In the genomic region with DNA sequence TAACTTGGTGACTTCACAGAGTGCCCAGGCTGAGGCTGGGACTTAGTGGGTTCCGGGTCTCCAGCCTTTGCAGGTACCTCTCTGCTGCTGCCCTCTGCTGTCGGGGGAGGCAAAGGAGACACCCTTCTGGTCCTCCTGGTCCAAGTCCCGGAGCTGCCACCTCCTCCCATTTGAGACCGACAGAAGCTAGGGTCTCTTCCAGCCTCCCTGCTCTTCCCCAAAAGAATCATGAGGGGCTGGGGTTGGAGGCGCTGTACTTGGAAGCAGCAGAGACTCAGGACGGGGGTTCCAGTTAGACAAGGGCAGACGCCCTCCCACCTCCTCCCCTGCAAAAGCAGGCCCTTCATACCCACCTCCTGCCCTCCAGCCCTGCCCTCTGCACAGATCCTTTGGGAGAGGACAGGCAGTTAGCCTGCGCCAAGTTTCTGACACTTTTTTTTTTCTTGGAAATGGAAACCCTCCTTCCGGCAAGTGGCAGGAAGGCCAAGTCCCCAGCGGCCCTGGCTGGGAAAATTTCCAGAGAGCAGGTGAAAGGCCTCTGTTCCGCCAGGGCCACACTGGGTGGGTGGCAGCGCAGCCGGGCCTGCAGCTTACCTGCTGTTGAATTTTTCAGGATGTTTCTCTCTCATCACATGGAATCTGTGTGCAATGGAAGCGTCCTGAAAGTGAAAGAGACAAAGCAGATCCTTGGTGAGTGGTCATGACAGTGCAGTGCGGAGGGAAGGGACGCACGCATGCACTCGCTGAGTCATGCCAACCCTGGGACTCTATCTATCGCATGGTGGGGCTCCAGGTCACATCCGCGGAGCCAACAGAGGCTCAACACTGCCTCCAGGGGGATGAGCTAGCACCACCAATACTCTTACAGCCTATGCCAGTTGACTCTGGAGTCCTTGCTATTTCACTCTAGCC, we compare ENCODE assay signal across 1 cellular context.
A peak's percentile ranks its signal among the peaks of the same experiment; 100 is the strongest.
TF ChIP-seq lines count a peak whose summit lies in the region.

No MANE protein-coding gene starts in this region.

TF ChIP-seq in GM12878, 131 proteins besides CTCF, POLR2A, EP300 and RAD21 (continued from another document and continues in another):
- TF ChIP-seq, protein P1, sequence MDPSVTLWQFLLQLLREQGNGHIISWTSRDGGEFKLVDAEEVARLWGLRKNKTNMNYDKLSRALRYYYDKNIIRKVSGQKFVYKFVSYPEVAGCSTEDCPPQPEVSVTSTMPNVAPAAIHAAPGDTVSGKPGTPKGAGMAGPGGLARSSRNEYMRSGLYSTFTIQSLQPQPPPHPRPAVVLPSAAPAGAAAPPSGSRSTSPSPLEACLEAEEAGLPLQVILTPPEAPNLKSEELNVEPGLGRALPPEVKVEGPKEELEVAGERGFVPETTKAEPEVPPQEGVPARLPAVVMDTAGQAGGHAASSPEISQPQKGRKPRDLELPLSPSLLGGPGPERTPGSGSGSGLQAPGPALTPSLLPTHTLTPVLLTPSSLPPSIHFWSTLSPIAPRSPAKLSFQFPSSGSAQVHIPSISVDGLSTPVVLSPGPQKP (IDR thresholded peaks at IDR 0.05; ENCODE audit: low read depth, low read length): no peak
- TF ChIP-seq STAT1 (conservative IDR thresholded peaks at IDR 0.05) (no peak), MTA3 (IDR thresholded peaks at IDR 0.05; ENCODE audit: borderline replicate concordance, low read length) (no peak), ZZZ3 (IDR thresholded peaks at IDR 0.05; ENCODE audit: control insufficient read depth, insufficient read length, low read depth) (no peak), RFX5 (IDR thresholded peaks at IDR 0.05; ENCODE audit: low read depth, low read length) (no peak), JUNB (IDR thresholded peaks at IDR 0.05) (peak; percentile 50), KDM1A (IDR thresholded peaks at IDR 0.05; ENCODE audit: borderline replicate concordance) (no peak), SREBF1 (IDR thresholded peaks at IDR 0.05; ENCODE audit: low read length) (no peak), SIX5 (IDR thresholded peaks at IDR 0.05; ENCODE audit: low read depth, low read length, severe bottlenecking) (no peak), IRF4 (IDR thresholded peaks at IDR 0.05; ENCODE audit: low read depth, low read length) (0 out of 2 replicates have a peak, but pooled peaks have one; percentile 41), FOXM1 (IDR thresholded peaks at IDR 0.05; ENCODE audit: low read depth, low read length) (peak; percentile 56; the same call in 1 of the 2 replicates), CHD2 (IDR thresholded peaks at IDR 0.05; ENCODE audit: borderline replicate concordance, low read depth, low read length) (no peak), GATAD2B (conservative IDR thresholded peaks at IDR 0.05; ENCODE audit: low read depth) (no peak), SMC3 (IDR thresholded peaks at IDR 0.05; ENCODE audit: borderline replicate concordance, low read length) (peak; percentile 85), PML (IDR thresholded peaks at IDR 0.05; ENCODE audit: low read length) (no peak), TAF1 (IDR thresholded peaks at IDR 0.05; ENCODE audit: borderline replicate concordance, low read depth, low read length) (no peak), RELA (IDR thresholded peaks at IDR 0.05; ENCODE audit: borderline replicate concordance, partially characterized antibody) (no peak), MEF2B (IDR thresholded peaks at IDR 0.05; ENCODE audit: partially characterized antibody, poor library complexity, severe bottlenecking) (no peak), CREB1 (IDR thresholded peaks at IDR 0.05; ENCODE audit: low read depth) (0 out of 2 replicates have a peak, but pooled peaks have one; percentile 11), KAT2A (conservative IDR thresholded peaks at IDR 0.05; ENCODE audit: control insufficient read depth, low read depth, low read length) (no peak), NFIC (IDR thresholded peaks at IDR 0.05; ENCODE audit: low read depth, low read length) (no peak), YY1 (IDR thresholded peaks at IDR 0.05; ENCODE audit: low read depth, low read length) (peak; percentile 69), MEF2A (IDR thresholded peaks at IDR 0.05; ENCODE audit: insufficient read depth, low read depth, low read length) (no peak), BCL11A (IDR thresholded peaks at IDR 0.05; ENCODE audit: low read depth, low read length) (no peak), POLR2AphosphoS2 (IDR thresholded peaks at IDR 0.05; ENCODE audit: low read depth, low read length) (no peak)
- TF ChIP-seq, protein P2, sequence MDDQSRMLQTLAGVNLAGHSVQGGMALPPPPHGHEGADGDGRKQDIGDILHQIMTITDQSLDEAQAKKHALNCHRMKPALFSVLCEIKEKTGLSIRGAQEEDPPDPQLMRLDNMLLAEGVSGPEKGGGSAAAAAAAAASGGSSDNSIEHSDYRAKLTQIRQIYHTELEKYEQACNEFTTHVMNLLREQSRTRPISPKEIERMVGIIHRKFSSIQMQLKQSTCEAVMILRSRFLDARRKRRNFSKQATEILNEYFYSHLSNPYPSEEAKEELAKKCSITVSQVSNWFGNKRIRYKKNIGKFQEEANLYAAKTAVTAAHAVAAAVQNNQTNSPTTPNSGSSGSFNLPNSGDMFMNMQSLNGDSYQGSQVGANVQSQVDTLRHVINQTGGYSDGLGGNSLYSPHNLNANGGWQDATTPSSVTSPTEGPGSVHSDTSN (IDR thresholded peaks at IDR 0.05; ENCODE audit: insufficient replicate concordance, low read depth, low read length): no peak
- TF ChIP-seq, protein P3, sequence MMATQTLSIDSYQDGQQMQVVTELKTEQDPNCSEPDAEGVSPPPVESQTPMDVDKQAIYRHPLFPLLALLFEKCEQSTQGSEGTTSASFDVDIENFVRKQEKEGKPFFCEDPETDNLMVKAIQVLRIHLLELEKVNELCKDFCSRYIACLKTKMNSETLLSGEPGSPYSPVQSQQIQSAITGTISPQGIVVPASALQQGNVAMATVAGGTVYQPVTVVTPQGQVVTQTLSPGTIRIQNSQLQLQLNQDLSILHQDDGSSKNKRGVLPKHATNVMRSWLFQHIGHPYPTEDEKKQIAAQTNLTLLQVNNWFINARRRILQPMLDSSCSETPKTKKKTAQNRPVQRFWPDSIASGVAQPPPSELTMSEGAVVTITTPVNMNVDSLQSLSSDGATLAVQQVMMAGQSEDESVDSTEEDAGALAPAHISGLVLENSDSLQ (IDR thresholded peaks at IDR 0.05): no peak
- TF ChIP-seq, protein P4, sequence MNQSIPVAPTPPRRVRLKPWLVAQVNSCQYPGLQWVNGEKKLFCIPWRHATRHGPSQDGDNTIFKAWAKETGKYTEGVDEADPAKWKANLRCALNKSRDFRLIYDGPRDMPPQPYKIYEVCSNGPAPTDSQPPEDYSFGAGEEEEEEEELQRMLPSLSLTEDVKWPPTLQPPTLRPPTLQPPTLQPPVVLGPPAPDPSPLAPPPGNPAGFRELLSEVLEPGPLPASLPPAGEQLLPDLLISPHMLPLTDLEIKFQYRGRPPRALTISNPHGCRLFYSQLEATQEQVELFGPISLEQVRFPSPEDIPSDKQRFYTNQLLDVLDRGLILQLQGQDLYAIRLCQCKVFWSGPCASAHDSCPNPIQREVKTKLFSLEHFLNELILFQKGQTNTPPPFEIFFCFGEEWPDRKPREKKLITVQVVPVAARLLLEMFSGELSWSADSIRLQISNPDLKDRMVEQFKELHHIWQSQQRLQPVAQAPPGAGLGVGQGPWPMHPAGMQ (IDR thresholded peaks at IDR 0.05; ENCODE audit: borderline replicate concordance): no peak
- TF ChIP-seq, protein P5, sequence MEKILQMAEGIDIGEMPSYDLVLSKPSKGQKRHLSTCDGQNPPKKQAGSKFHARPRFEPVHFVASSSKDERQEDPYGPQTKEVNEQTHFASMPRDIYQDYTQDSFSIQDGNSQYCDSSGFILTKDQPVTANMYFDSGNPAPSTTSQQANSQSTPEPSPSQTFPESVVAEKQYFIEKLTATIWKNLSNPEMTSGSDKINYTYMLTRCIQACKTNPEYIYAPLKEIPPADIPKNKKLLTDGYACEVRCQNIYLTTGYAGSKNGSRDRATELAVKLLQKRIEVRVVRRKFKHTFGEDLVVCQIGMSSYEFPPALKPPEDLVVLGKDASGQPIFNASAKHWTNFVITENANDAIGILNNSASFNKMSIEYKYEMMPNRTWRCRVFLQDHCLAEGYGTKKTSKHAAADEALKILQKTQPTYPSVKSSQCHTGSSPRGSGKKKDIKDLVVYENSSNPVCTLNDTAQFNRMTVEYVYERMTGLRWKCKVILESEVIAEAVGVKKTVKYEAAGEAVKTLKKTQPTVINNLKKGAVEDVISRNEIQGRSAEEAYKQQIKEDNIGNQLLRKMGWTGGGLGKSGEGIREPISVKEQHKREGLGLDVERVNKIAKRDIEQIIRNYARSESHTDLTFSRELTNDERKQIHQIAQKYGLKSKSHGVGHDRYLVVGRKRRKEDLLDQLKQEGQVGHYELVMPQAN (conservative IDR thresholded peaks at IDR 0.05): no peak
- TF ChIP-seq, protein P6, sequence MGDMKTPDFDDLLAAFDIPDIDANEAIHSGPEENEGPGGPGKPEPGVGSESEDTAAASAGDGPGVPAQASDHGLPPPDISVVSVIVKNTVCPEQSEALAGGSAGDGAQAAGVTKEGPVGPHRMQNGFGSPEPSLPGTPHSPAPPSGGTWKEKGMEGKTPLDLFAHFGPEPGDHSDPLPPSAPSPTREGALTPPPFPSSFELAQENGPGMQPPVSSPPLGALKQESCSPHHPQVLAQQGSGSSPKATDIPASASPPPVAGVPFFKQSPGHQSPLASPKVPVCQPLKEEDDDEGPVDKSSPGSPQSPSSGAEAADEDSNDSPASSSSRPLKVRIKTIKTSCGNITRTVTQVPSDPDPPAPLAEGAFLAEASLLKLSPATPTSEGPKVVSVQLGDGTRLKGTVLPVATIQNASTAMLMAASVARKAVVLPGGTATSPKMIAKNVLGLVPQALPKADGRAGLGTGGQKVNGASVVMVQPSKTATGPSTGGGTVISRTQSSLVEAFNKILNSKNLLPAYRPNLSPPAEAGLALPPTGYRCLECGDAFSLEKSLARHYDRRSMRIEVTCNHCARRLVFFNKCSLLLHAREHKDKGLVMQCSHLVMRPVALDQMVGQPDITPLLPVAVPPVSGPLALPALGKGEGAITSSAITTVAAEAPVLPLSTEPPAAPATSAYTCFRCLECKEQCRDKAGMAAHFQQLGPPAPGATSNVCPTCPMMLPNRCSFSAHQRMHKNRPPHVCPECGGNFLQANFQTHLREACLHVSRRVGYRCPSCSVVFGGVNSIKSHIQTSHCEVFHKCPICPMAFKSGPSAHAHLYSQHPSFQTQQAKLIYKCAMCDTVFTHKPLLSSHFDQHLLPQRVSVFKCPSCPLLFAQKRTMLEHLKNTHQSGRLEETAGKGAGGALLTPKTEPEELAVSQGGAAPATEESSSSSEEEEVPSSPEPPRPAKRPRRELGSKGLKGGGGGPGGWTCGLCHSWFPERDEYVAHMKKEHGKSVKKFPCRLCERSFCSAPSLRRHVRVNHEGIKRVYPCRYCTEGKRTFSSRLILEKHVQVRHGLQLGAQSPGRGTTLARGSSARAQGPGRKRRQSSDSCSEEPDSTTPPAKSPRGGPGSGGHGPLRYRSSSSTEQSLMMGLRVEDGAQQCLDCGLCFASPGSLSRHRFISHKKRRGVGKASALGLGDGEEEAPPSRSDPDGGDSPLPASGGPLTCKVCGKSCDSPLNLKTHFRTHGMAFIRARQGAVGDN (IDR thresholded peaks at IDR 0.05): no peak
- TF ChIP-seq, protein P7, sequence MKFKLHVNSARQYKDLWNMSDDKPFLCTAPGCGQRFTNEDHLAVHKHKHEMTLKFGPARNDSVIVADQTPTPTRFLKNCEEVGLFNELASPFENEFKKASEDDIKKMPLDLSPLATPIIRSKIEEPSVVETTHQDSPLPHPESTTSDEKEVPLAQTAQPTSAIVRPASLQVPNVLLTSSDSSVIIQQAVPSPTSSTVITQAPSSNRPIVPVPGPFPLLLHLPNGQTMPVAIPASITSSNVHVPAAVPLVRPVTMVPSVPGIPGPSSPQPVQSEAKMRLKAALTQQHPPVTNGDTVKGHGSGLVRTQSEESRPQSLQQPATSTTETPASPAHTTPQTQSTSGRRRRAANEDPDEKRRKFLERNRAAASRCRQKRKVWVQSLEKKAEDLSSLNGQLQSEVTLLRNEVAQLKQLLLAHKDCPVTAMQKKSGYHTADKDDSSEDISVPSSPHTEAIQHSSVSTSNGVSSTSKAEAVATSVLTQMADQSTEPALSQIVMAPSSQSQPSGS (IDR thresholded peaks at IDR 0.05; ENCODE audit: low read length): no peak
- TF ChIP-seq, protein P8, sequence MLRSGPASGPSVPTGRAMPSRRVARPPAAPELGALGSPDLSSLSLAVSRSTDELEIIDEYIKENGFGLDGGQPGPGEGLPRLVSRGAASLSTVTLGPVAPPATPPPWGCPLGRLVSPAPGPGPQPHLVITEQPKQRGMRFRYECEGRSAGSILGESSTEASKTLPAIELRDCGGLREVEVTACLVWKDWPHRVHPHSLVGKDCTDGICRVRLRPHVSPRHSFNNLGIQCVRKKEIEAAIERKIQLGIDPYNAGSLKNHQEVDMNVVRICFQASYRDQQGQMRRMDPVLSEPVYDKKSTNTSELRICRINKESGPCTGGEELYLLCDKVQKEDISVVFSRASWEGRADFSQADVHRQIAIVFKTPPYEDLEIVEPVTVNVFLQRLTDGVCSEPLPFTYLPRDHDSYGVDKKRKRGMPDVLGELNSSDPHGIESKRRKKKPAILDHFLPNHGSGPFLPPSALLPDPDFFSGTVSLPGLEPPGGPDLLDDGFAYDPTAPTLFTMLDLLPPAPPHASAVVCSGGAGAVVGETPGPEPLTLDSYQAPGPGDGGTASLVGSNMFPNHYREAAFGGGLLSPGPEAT (IDR thresholded peaks at IDR 0.05; ENCODE audit: low read depth): no peak
- TF ChIP-seq, protein P9, sequence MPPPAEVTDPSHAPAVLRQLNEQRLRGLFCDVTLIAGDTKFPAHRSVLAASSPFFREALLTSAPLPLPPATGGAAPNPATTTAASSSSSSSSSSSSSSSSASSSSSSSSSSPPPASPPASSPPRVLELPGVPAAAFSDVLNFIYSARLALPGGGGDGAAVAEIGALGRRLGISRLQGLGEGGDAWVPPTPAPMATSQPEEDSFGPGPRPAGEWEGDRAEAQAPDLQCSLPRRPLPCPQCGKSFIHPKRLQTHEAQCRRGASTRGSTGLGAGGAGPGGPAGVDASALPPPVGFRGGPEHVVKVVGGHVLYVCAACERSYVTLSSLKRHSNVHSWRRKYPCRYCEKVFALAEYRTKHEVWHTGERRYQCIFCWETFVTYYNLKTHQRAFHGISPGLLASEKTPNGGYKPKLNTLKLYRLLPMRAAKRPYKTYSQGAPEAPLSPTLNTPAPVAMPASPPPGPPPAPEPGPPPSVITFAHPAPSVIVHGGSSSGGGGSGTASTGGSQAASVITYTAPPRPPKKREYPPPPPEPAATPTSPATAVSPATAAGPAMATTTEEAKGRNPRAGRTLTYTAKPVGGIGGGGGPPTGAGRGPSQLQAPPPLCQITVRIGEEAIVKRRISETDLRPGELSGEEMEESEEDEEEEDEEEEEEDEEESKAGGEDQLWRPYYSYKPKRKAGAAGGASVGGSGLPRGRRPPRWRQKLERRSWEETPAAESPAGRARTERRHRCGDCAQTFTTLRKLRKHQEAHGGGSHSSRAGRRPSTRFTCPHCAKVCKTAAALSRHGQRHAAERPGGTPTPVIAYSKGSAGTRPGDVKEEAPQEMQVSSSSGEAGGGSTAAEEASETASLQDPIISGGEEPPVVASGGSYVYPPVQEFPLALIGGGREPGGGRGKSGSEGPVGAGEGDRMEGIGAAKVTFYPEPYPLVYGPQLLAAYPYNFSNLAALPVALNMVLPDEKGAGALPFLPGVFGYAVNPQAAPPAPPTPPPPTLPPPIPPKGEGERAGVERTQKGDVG (CRISPR knock-in tag; IDR thresholded peaks at IDR 0.05): no peak
- TF ChIP-seq, protein P10, sequence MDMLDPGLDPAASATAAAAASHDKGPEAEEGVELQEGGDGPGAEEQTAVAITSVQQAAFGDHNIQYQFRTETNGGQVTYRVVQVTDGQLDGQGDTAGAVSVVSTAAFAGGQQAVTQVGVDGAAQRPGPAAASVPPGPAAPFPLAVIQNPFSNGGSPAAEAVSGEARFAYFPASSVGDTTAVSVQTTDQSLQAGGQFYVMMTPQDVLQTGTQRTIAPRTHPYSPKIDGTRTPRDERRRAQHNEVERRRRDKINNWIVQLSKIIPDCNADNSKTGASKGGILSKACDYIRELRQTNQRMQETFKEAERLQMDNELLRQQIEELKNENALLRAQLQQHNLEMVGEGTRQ (IDR thresholded peaks at IDR 0.05; ENCODE audit: borderline replicate concordance, low read depth, low read length): no peak
- TF ChIP-seq, protein P11, sequence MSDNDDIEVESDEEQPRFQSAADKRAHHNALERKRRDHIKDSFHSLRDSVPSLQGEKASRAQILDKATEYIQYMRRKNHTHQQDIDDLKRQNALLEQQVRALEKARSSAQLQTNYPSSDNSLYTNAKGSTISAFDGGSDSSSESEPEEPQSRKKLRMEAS (IDR thresholded peaks at IDR 0.05; ENCODE audit: low read depth, low read length): no peak
